13 cellular contexts compared by ENCODE assay signal in the genomic region with DNA sequence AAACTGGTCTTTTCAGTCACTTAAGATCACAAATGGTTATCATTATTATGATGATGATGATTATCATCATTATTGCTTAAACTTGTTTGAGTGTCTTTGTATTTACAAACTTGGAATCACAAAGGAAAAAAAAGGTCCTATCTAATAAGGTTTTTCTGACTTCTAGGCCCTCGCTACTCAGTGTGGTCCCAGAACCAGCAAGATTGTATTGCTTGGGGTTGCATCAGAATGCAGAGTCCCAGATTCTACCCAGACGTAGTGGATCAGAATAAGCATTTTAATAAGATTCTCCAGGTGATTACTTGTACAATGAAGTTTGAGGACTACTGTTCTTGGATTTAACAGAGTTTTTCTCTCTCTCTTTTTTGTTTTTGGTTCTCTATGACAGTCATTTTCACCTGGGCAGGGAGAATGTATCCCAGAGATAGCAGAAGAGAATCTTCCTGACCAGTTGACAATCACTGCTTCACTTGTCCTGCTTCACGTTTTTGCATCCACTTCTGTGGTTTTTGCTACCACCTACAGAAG. TPM values are rescaled to one million over a fixed set of nuclear protein-coding genes. Genes with fewer than 3 reads are reported as not detected.
A peak's percentile ranks its signal among the peaks of the same experiment; 100 is the strongest.
DNase-seq lines count a peak whose midpoint lies in the region; ATAC-seq and TF ChIP-seq lines count a peak whose summit lies in the region.
"Had no signal": no experiment of that assay in that cellular context is flagged by ENCODE, and none has a peak within 500 bp of the region (broad histone marks: within the 10 kb centered on the region; RNA-seq: fewer than 3 reads in every experiment).

No MANE protein-coding gene starts in this region.

- no peak overlapping the region for H3K4me3 ChIP-seq in GM23338
- H3K4me3 ChIP-seq in mesendoderm (ENCODE audit: low read length) = no peak overlapping the region

- H3K36me3 Mint-ChIP-seq in GM23338 (ENCODE audit: low read depth) = no peaks in the 10 kb centered on the region
- H3K36me3 Mint-ChIP-seq: CD14-positive monocyte had no signal

- H4K5ac ChIP-seq in mesendoderm (ENCODE audit: low read length) = no peak overlapping the region

- no peak overlapping the region for H3K56ac ChIP-seq in mesendoderm (ENCODE audit: low read length)

- no peaks in the 10 kb centered on the region for H3K79me2 ChIP-seq in GM23338 (replicated peaks; ENCODE audit: insufficient read depth)
- H3K79me2 ChIP-seq in mesendoderm (ENCODE audit: control insufficient read depth, insufficient read depth, low read length) = no peaks in the 10 kb centered on the region

- H3K27me3 Mint-ChIP-seq in GM23338 (ENCODE audit: insufficient read depth, low read depth, poor library complexity) = no peaks in the 10 kb centered on the region

- no peak for TF ChIP-seq CTCF in GM23338 (conservative IDR thresholded peaks at IDR 0.05; ENCODE audit: low read depth in 2 of 2)

- H3K4me3 Mint-ChIP-seq in GM23338 = no peak overlapping the region
- H3K4me3 Mint-ChIP-seq: CD14-positive monocyte; CD8-positive, alpha-beta memory T cell had no signal

- H2BK120ac ChIP-seq in mesendoderm (ENCODE audit: low read depth, low read length) = no peak overlapping the region

- DNase-seq in GM23338 (ENCODE audit: low spot score) = no peak
- DNase-seq in NCI-H69 (lab: John Stamatoyannopoulos, UW) = peak; percentile 23
- peak; percentile 3 for DNase-seq in SW480 (ENCODE audit: low spot score)
- DNase-seq in mesendoderm = peak; percentile 36
- no peak for DNase-seq in amygdala (lab: John Stamatoyannopoulos, UW)
- DNase-seq in stimulated activated CD4-positive, alpha-beta T cell treated with anti-CD3 and anti-CD28 coated beads, Interleukin-4, amount 100 ng/mL, for 24 hours = no peak
- DNase-seq in H4 (ENCODE audit: low spot score) = no peak
- DNase-seq: BE2C; Caco-2; CD8-positive, alpha-beta memory T cell; HCEC 1CT had no signal

- H3K36me3 ChIP-seq in GM23338 (ENCODE audit: insufficient read depth) = no peaks in the 10 kb centered on the region
- H3K36me3 ChIP-seq in mesendoderm (ENCODE audit: control insufficient read depth, insufficient read depth, low read length) = no peaks in the 10 kb centered on the region
- H3K36me3 ChIP-seq: BE2C had no signal

- H3K9ac ChIP-seq in mesendoderm (ENCODE audit: low read length) = no peak overlapping the region

- H3K9me3 Mint-ChIP-seq in GM23338 = no peaks in the 10 kb centered on the region
- H3K9me3 Mint-ChIP-seq: CD8-positive, alpha-beta memory T cell had no signal

- H3K4me2 ChIP-seq in GM23338 = no peak overlapping the region
- H3K4me2 ChIP-seq in mesendoderm (ENCODE audit: low read length) = no peak overlapping the region

- H3K23ac ChIP-seq in mesendoderm (ENCODE audit: low read length) = no peak overlapping the region

- no peak overlapping the region for H3K27ac ChIP-seq in GM23338 (ENCODE audit: low read depth)
- H3K27ac ChIP-seq in mesendoderm (ENCODE audit: low read depth, low read length) = no peak overlapping the region
- H3K27ac ChIP-seq: HL-60 had no signal

- H3K4me1 ChIP-seq in GM23338 (ENCODE audit: insufficient read depth) = peaks cover 6% of the 10 kb centered on the region; the same call in 1 of the 2 replicates
- H3K4me1 ChIP-seq in mesendoderm (ENCODE audit: control insufficient read depth, low read depth, low read length) = no peaks in the 10 kb centered on the region
- H3K4me1 ChIP-seq: BE2C, Caco-2 had no signal

- no peaks in the 10 kb centered on the region for H3F3A ChIP-seq in GM23338 (replicated peaks; ENCODE audit: low read depth)

- no peak for ATAC-seq in GM23338

- no peak overlapping the region for H3K18ac ChIP-seq in mesendoderm (ENCODE audit: low read length)

- H3K27me3 ChIP-seq in GM23338 (ENCODE audit: insufficient read depth) (no peaks in the 10 kb centered on the region), mesendoderm (ENCODE audit: insufficient read depth, low read length, poor library complexity) (no peaks in the 10 kb centered on the region)

- no peak overlapping the region for H4K8ac ChIP-seq in mesendoderm (ENCODE audit: low read depth, low read length)

- H2BK5ac ChIP-seq in mesendoderm (ENCODE audit: low read length) = no peak overlapping the region

- H4K20me1 ChIP-seq in GM23338 (replicated peaks; ENCODE audit: insufficient read depth) = no peaks in the 10 kb centered on the region

- H3K27ac Mint-ChIP-seq in GM23338 = peak overlapping the region; percentile 28; the same call in 1 of the 2 replicates
- H3K27ac Mint-ChIP-seq: CD14-positive monocyte; CD8-positive, alpha-beta memory T cell had no signal

- WGBS in mesendoderm (ENCODE audit: extremely low coverage, insufficient coverage, low lambda C conversion rate) = no CpG with 5 or more reads among the region's 3 CpGs

- peak overlapping the region; percentile 67 for H2AFZ ChIP-seq in GM23338

- no peaks in the 10 kb centered on the region for H3K9me2 ChIP-seq in GM23338 (ENCODE audit: insufficient read depth)

- no peak overlapping the region for H2AK5ac ChIP-seq in mesendoderm (ENCODE audit: low read length)

- no peaks in the 10 kb centered on the region for H3K79me1 ChIP-seq in mesendoderm (ENCODE audit: low read length)

- H2BK15ac ChIP-seq in mesendoderm (replicated peaks; ENCODE audit: low read depth) = no peak overlapping the region

- no peak overlapping the region for H3K4ac ChIP-seq in mesendoderm (ENCODE audit: low read depth, low read length)

- H3K4me1 Mint-ChIP-seq in GM23338 = peaks cover 11% of the 10 kb centered on the region; the same call in 2 of the 3 replicates
- H3K4me1 Mint-ChIP-seq: CD8-positive, alpha-beta memory T cell had no signal

TF ChIP-seq in GM23338, 12 proteins besides CTCF, POLR2A, EP300 and RAD21 (continues in another document):
- TF ChIP-seq JUNB (IDR thresholded peaks at IDR 0.05; ENCODE audit: unreplicated experiment) = no peak
- TF ChIP-seq CREB1 (CRISPR knock-in tag; IDR thresholded peaks at IDR 0.05; ENCODE audit: low read depth) = no peak
- TF ChIP-seq ZNF114 (CRISPR knock-in tag; IDR thresholded peaks at IDR 0.05) = no peak
- no peak for TF ChIP-seq NANOG (IDR thresholded peaks at IDR 0.05; ENCODE audit: borderline replicate concordance)
- TF ChIP-seq, protein P1, sequence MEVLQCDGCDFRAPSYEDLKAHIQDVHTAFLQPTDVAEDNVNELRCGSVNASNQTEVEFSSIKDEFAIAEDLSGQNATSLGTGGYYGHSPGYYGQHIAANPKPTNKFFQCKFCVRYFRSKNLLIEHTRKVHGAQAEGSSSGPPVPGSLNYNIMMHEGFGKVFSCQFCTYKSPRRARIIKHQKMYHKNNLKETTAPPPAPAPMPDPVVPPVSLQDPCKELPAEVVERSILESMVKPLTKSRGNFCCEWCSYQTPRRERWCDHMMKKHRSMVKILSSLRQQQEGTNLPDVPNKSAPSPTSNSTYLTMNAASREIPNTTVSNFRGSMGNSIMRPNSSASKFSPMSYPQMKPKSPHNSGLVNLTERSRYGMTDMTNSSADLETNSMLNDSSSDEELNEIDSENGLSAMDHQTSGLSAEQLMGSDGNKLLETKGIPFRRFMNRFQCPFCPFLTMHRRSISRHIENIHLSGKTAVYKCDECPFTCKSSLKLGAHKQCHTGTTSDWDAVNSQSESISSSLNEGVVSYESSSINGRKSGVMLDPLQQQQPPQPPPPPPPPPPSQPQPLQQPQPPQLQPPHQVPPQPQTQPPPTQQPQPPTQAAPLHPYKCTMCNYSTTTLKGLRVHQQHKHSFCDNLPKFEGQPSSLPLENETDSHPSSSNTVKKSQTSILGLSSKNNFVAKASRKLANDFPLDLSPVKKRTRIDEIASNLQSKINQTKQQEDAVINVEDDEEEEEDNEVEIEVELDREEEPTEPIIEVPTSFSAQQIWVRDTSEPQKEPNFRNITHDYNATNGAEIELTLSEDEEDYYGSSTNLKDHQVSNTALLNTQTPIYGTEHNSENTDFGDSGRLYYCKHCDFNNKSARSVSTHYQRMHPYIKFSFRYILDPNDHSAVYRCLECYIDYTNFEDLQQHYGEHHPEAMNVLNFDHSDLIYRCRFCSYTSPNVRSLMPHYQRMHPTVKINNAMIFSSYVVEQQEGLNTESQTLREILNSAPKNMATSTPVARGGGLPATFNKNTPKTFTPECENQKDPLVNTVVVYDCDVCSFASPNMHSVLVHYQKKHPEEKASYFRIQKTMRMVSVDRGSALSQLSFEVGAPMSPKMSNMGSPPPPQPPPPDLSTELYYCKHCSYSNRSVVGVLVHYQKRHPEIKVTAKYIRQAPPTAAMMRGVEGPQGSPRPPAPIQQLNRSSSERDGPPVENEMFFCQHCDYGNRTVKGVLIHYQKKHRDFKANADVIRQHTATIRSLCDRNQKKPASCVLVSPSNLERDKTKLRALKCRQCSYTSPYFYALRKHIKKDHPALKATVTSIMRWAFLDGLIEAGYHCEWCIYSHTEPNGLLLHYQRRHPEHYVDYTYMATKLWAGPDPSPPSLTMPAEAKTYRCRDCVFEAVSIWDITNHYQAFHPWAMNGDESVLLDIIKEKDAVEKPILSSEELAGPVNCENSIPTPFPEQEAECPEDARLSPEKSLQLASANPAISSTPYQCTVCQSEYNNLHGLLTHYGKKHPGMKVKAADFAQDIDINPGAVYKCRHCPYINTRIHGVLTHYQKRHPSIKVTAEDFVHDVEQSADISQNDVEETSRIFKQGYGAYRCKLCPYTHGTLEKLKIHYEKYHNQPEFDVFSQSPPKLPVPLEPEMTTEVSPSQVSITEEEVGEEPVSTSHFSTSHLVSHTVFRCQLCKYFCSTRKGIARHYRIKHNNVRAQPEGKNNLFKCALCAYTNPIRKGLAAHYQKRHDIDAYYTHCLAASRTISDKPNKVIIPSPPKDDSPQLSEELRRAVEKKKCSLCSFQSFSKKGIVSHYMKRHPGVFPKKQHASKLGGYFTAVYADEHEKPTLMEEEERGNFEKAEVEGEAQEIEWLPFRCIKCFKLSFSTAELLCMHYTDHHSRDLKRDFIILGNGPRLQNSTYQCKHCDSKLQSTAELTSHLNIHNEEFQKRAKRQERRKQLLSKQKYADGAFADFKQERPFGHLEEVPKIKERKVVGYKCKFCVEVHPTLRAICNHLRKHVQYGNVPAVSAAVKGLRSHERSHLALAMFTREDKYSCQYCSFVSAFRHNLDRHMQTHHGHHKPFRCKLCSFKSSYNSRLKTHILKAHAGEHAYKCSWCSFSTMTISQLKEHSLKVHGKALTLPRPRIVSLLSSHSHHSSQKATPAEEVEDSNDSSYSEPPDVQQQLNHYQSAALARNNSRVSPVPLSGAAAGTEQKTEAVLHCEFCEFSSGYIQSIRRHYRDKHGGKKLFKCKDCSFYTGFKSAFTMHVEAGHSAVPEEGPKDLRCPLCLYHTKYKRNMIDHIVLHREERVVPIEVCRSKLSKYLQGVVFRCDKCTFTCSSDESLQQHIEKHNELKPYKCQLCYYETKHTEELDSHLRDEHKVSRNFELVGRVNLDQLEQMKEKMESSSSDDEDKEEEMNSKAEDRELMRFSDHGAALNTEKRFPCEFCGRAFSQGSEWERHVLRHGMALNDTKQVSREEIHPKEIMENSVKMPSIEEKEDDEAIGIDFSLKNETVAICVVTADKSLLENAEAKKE (CRISPR knock-in tag; IDR thresholded peaks at IDR 0.05) = no peak
- no peak for TF ChIP-seq POLR2AphosphoS5 (IDR thresholded peaks at IDR 0.05; ENCODE audit: low read depth)

RNA-seq across cellular contexts. Expression of a gene that starts 29.3 kb away (rescaled TPM):
- total RNA-seq in GM23338 (2014; rRNA removed; shearing (Covaris generic)) = 83.7 and 91.6 TPM in 2 replicates
- polyA plus RNA-seq in GM23338 (2016; fragmentation: Nextera tagmentation; extraction: Ambion mirVana) = 124 and 146 TPM in 2 replicates
- polyA plus RNA-seq in mesendoderm (2013, experiment 1 of 2) = 171 TPM
- 168 TPM for polyA plus RNA-seq in mesendoderm (2013, experiment 2 of 2)
- total RNA-seq in H4 (2014; rRNA removed; shearing (Covaris generic)) = 31.8 and 41.8 TPM in 2 replicates

Comparison
In these comparisons a context has a peak if more than half of its experiments do, and no peak if none do; other contexts are left out.
1. DNase-seq: peak in NCI-H69 (single experiment), SW480 (single experiment) and mesendoderm (single experiment); none in GM23338 (single experiment), amygdala (0 of 56), stimulated activated CD4-positive, alpha-beta T cell treated with anti-CD3 and anti-CD28 coated beads, Interleukin-4, amount 100 ng/mL, for 24 hours (single experiment) and H4 (single experiment).